1 cellular context compared by ENCODE assay signal in genomic region chr22:25402501-25403283, GRCh38.
A peak's percentile ranks its signal among the peaks of the same experiment; 100 is the strongest.
TF ChIP-seq lines count a peak whose summit lies in the region.

No MANE protein-coding gene starts in this region.

TF ChIP-seq in HepG2, 621 proteins besides CTCF, POLR2A, EP300 and RAD21 (continued from another document and continues in another):
- TF ChIP-seq HNF4A (CRISPR knock-in tag; IDR thresholded peaks at IDR 0.05) (peak; percentile 98), ZBTB1 (CRISPR knock-in tag; IDR thresholded peaks at IDR 0.05; ENCODE audit: borderline replicate concordance) (no peak), GMEB1 (CRISPR knock-in tag; IDR thresholded peaks at IDR 0.05; ENCODE audit: borderline replicate concordance) (peak; percentile 36; the same call in 1 of the 2 replicates), ARID2 (CRISPR knock-in tag; IDR thresholded peaks at IDR 0.05; ENCODE audit: borderline replicate concordance) (no peak), RBM22 (optimal IDR thresholded peaks at IDR 0.05; ENCODE audit: low read length) (peak; percentile 96), NFIB (CRISPR knock-in tag; IDR thresholded peaks at IDR 0.05; ENCODE audit: borderline replicate concordance) (no peak), IRF9 (CRISPR knock-in tag; IDR thresholded peaks at IDR 0.05; ENCODE audit: borderline replicate concordance) (peak; percentile 58; the same call in 1 of the 2 replicates), NCOA1 (CRISPR knock-in tag; IDR thresholded peaks at IDR 0.05) (no peak), GMEB2 (CRISPR knock-in tag; IDR thresholded peaks at IDR 0.05; ENCODE audit: low read depth) (no peak), KLF11 (CRISPR knock-in tag; IDR thresholded peaks at IDR 0.05) (no peak), SMYD3 (CRISPR knock-in tag; IDR thresholded peaks at IDR 0.05) (no peak), NR1H2 (CRISPR knock-in tag; IDR thresholded peaks at IDR 0.05; ENCODE audit: borderline replicate concordance, low read depth) (no peak; the same call in 1 of the 2 replicates), BCL6 (CRISPR knock-in tag; IDR thresholded peaks at IDR 0.05) (peak; percentile 85), ZNF841 (CRISPR knock-in tag; IDR thresholded peaks at IDR 0.05; ENCODE audit: borderline replicate concordance) (no peak), ZFP91 (CRISPR knock-in tag; IDR thresholded peaks at IDR 0.05; ENCODE audit: borderline replicate concordance) (peak; percentile 49; the same call in 1 of the 2 replicates), ZNF121 (CRISPR knock-in tag; IDR thresholded peaks at IDR 0.05) (peak; percentile 77; the same call in 1 of the 2 replicates), SRSF1 (optimal IDR thresholded peaks at IDR 0.05; ENCODE audit: low read depth, low read length) (no peak), SP5 (CRISPR knock-in tag; IDR thresholded peaks at IDR 0.05; ENCODE audit: borderline replicate concordance, low read depth) (peak; percentile 28; the same call in 1 of the 2 replicates), ZNF589 (CRISPR knock-in tag; conservative IDR thresholded peaks at IDR 0.05) (no peak), ZFP36 (IDR thresholded peaks at IDR 0.05; ENCODE audit: borderline replicate concordance, low read depth, low read length, partially characterized antibody) (no peak), PHF5A (CRISPR knock-in tag; IDR thresholded peaks at IDR 0.05; ENCODE audit: low read depth, unreplicated experiment) (no peak), NBN (conservative IDR thresholded peaks at IDR 0.05) (no peak), ZNF225 (CRISPR knock-in tag; IDR thresholded peaks at IDR 0.05) (no peak), ESRRA (CRISPR knock-in tag; IDR thresholded peaks at IDR 0.05; ENCODE audit: low read depth) (peak; percentile 99), TIGD3 (CRISPR knock-in tag; IDR thresholded peaks at IDR 0.05; ENCODE audit: borderline replicate concordance) (0 out of 2 replicates have a peak, but pooled peaks have one; percentile 39), ZNF224 (CRISPR knock-in tag; IDR thresholded peaks at IDR 0.05) (no peak), MIXL1 (CRISPR knock-in tag; IDR thresholded peaks at IDR 0.05) (peak; percentile 70; the same call in 1 of the 2 replicates), BCLAF1 (IDR thresholded peaks at IDR 0.05) (no peak), HDAC2 (CRISPR knock-in tag; IDR thresholded peaks at IDR 0.05) (peak; percentile 93), ZNF3 (CRISPR knock-in tag; IDR thresholded peaks at IDR 0.05) (peak; percentile 48; the same call in 1 of the 2 replicates), ELF1 (CRISPR knock-in tag; IDR thresholded peaks at IDR 0.05) (peak; percentile 47; the same call in 1 of the 2 replicates), ZC3H13 (CRISPR knock-in tag; IDR thresholded peaks at IDR 0.05) (no peak), ZNF414 (CRISPR knock-in tag; IDR thresholded peaks at IDR 0.05) (peak; percentile 75; the same call in 1 of the 2 replicates), ZNF616 (CRISPR knock-in tag; IDR thresholded peaks at IDR 0.05; ENCODE audit: low read depth) (no peak), U2AF2 (IDR thresholded peaks at IDR 0.05; ENCODE audit: low read depth, low read length) (no peak), EED (CRISPR knock-in tag; IDR thresholded peaks at IDR 0.05) (no peak), MLXIP (CRISPR knock-in tag; IDR thresholded peaks at IDR 0.05; ENCODE audit: borderline replicate concordance) (no peak), ZBTB3 (CRISPR knock-in tag; IDR thresholded peaks at IDR 0.05; ENCODE audit: borderline replicate concordance, low read depth) (peak; percentile 99), NFE2 (CRISPR knock-in tag; IDR thresholded peaks at IDR 0.05) (no peak), ZSCAN31 (CRISPR knock-in tag; IDR thresholded peaks at IDR 0.05; ENCODE audit: low read depth) (peak; percentile 50; the same call in 1 of the 2 replicates), ISL2 (CRISPR knock-in tag; IDR thresholded peaks at IDR 0.05) (peak; percentile 81; the same call in 1 of the 2 replicates), ETV6 (CRISPR knock-in tag; conservative IDR thresholded peaks at IDR 0.05) (0 out of 2 replicates have a peak, but pooled peaks have one; percentile 21), ZNF597 (CRISPR knock-in tag; IDR thresholded peaks at IDR 0.05) (no peak), NFYB (CRISPR knock-in tag; IDR thresholded peaks at IDR 0.05) (no peak), GATAD2A (CRISPR knock-in tag; IDR thresholded peaks at IDR 0.05) (peak; percentile 96), ZNF264 (CRISPR knock-in tag; IDR thresholded peaks at IDR 0.05) (peak; percentile 77; the same call in 1 of the 2 replicates), ZNF549 (CRISPR knock-in tag; IDR thresholded peaks at IDR 0.05) (no peak), RARA (CRISPR knock-in tag; IDR thresholded peaks at IDR 0.05) (peak; percentile 96), ZNF34 (CRISPR knock-in tag; IDR thresholded peaks at IDR 0.05; ENCODE audit: borderline replicate concordance) (0 out of 2 replicates have a peak, but pooled peaks have one; percentile 45), POGZ (CRISPR knock-in tag; IDR thresholded peaks at IDR 0.05) (peak; percentile 87), ZSCAN12 (CRISPR knock-in tag; IDR thresholded peaks at IDR 0.05) (no peak), YEATS4 (CRISPR knock-in tag; IDR thresholded peaks at IDR 0.05; ENCODE audit: borderline replicate concordance) (peak; percentile 67; the same call in 1 of the 2 replicates), ZBTB46 (CRISPR knock-in tag; IDR thresholded peaks at IDR 0.05; ENCODE audit: borderline replicate concordance) (no peak)
